ENCODE assay signal across 23 cellular contexts in genomic region chr18:23240609-23240930, GRCh38.
DNase-seq lines count a peak whose midpoint lies in the region; ATAC-seq and TF ChIP-seq lines count a peak whose summit lies in the region.
"Had no signal": no experiment of that assay in that cellular context is flagged by ENCODE, and none has a peak within 500 bp of the region (broad histone marks: within the 10 kb centered on the region; RNA-seq: fewer than 3 reads in every experiment).

No MANE protein-coding gene starts in this region.

- no peak overlapping the region for H3K4me3 Mint-ChIP-seq in endothelial cell (ENCODE audit: unreplicated experiment)
- H3K4me3 Mint-ChIP-seq in activated CD4-positive, alpha-beta T cell treated with anti-CD3 and anti-CD28 coated beads, Interleukin-2, amount 10 ng/mL, durations not matched to agents 7 days and 5 days: no peak overlapping the region
- H3K4me3 Mint-ChIP-seq: CD8-positive, alpha-beta T cell; HFFc6; IgD-negative memory B cell; T-helper 17 cell had no signal

- peaks cover 32% of the 10 kb centered on the region for H3K36me3 Mint-ChIP-seq in endothelial cell (ENCODE audit: low read depth, unreplicated experiment)
- H3K36me3 Mint-ChIP-seq in activated CD4-positive, alpha-beta T cell treated with anti-CD3 and anti-CD28 coated beads, Interleukin-2, amount 10 ng/mL, durations not matched to agents 7 days and 5 days (ENCODE audit: low read depth): peaks cover 4% of the 10 kb centered on the region
- H3K36me3 Mint-ChIP-seq: CD8-positive, alpha-beta T cell had no signal

- H3K4me2 ChIP-seq in OCI-LY1 (ENCODE audit: low read length): peak overlapping the region; percentile 56

- 0 out of 2 replicates have a peak, but pooled peaks cover 7% of the 10 kb centered on the region for H3F3A ChIP-seq in OCI-LY1 (ENCODE audit: insufficient read depth, low read length)

- POLR2A ChIA-PET in HEK293 (lab: Yijun Ruan, JAX): no interaction called here
- POLR2A ChIA-PET in activated CD4-positive, alpha-beta T cell treated with anti-CD3 and anti-CD28 coated beads, Interleukin-2, amount 10 ng/mL, durations not matched to agents 7 days and 5 days (lab: Charles Lee): interaction anchor here (0.6 kb wide), 1 partner anchor 32 kb away, joined by 3 read pairs; no protein-coding TSS in a partner anchor

- peaks cover 6% of the 10 kb centered on the region for H3K27me3 Mint-ChIP-seq in endothelial cell (ENCODE audit: unreplicated experiment)
- H3K27me3 Mint-ChIP-seq in activated CD4-positive, alpha-beta T cell treated with anti-CD3 and anti-CD28 coated beads, Interleukin-2, amount 10 ng/mL, durations not matched to agents 7 days and 5 days: no peaks in the 10 kb centered on the region
- H3K27me3 Mint-ChIP-seq: T-helper 17 cell had no signal

- H3K36me3 ChIP-seq in HEK293 (ENCODE audit: control insufficient read depth in 2 of 2, insufficient read depth in 1 of 2, low read length in 2 of 2) (peaks cover 0 to 30% of the 10 kb centered on the region in 2 experiments; a peak in 2 of 3 replicates), OCI-LY1 (ENCODE audit: insufficient read depth, low read length) (no peaks in the 10 kb centered on the region), HAP-1 (replicated peaks) (no peaks in the 10 kb centered on the region)

- no peaks in the 10 kb centered on the region for H3K9me2 ChIP-seq in OCI-LY1 (ENCODE audit: low read depth, low read length)

- no peaks in the 10 kb centered on the region for H3K9me3 ChIP-seq in HEK293 (ENCODE audit: control insufficient read depth, insufficient read depth, low read depth, low read length)
- H3K9me3 ChIP-seq in OCI-LY1 (ENCODE audit: low read length): no peaks in the 10 kb centered on the region
- H3K9me3 ChIP-seq in HAP-1: no peaks in the 10 kb centered on the region
- H3K9me3 ChIP-seq: MG63 had no signal

- peak; percentile 36 for DNase-seq in NCI-H2227 treated with DMSO at 0.1 percent for 48 hours (lab: John Stamatoyannopoulos, UW)
- no peak for DNase-seq in NCI-H2227 (lab: John Stamatoyannopoulos, UW; ENCODE audit: unreplicated experiment)
- DNase-seq in endothelial cell (ENCODE audit: low spot score): no peak
- no peak for DNase-seq in HAP-1 (ENCODE audit: low spot score in 2 of 2)
- no peak for DNase-seq in activated CD4-positive, alpha-beta T cell treated with anti-CD3 and anti-CD28 coated beads, Interleukin-2, amount 10 ng/mL, durations not matched to agents 7 days and 5 days
- DNase-seq: Calu3; CD8-positive, alpha-beta T cell; DND-41; GOT3; HFFc6; Kasumi-1; MG63; NCI-H1092 treated with DMSO at 0.1 percent for 48 hours; NCI-H146; NCI-H2029 treated with DMSO at 0.1 percent for 48 hours; NCI-H226; NCI-H524; T-helper 17 cell had no signal

- H3K79me2 ChIP-seq in OCI-LY1 (ENCODE audit: insufficient read depth, low read length): no peaks in the 10 kb centered on the region

- CTCF ChIA-PET in HEK293 (lab: Yijun Ruan, JAX): no interaction called here
- CTCF ChIA-PET in activated CD4-positive, alpha-beta T cell treated with anti-CD3 and anti-CD28 coated beads, Interleukin-2, amount 10 ng/mL, durations not matched to agents 7 days and 5 days (lab: Charles Lee): interaction anchor here (1.2 kb wide), 1 partner anchor 107 kb away, joined by 3 read pairs; no protein-coding TSS in a partner anchor

- no peak for ATAC-seq in HG03039 (IDR thresholded peaks at IDR 0.05; ENCODE audit: unreplicated experiment)
- ATAC-seq: CD8-positive, alpha-beta T cell; Right ventricle myocardium inferior; T-helper 17 cell had no signal

- H3K9me3 Mint-ChIP-seq in endothelial cell (ENCODE audit: unreplicated experiment): no peaks in the 10 kb centered on the region
- H3K9me3 Mint-ChIP-seq in activated CD4-positive, alpha-beta T cell treated with anti-CD3 and anti-CD28 coated beads, Interleukin-2, amount 10 ng/mL, durations not matched to agents 7 days and 5 days: peaks cover 2% of the 10 kb centered on the region
- H3K9me3 Mint-ChIP-seq: CD8-positive, alpha-beta T cell; HFFc6; IgD-negative memory B cell had no signal

- TF ChIP-seq CTCF in HEK293 (tag by site-specific recombination; IDR thresholded peaks at IDR 0.05): no peak
- no peak for TF ChIP-seq CTCF in OCI-LY1 (IDR thresholded peaks at IDR 0.05; ENCODE audit: low read length)
- TF ChIP-seq CTCF in endothelial cell (IDR thresholded peaks at IDR 0.05; ENCODE audit: unreplicated experiment): no peak

- in situ Hi-C loops in HAP-1 (cut with MboI; ENCODE audit: low sequenced_read_pairs): no loop called here

- no peaks in the 10 kb centered on the region for H3K4me1 ChIP-seq in HEK293 (ENCODE audit: control insufficient read depth, insufficient read depth, low read length)
- H3K4me1 ChIP-seq in OCI-LY1 (ENCODE audit: insufficient read depth, low read length, severe bottlenecking): peaks cover 91% of the 10 kb centered on the region
- no peaks in the 10 kb centered on the region for H3K4me1 ChIP-seq in HAP-1

- peaks cover 50% of the 10 kb centered on the region for H3K4me1 Mint-ChIP-seq in endothelial cell (ENCODE audit: unreplicated experiment)
- H3K4me1 Mint-ChIP-seq in activated CD4-positive, alpha-beta T cell treated with anti-CD3 and anti-CD28 coated beads, Interleukin-2, amount 10 ng/mL, durations not matched to agents 7 days and 5 days: peaks cover 58% of the 10 kb centered on the region

- no peaks in the 10 kb centered on the region for H4K20me1 ChIP-seq in OCI-LY1 (ENCODE audit: insufficient read depth, low read length)

- H3K27me3 ChIP-seq in OCI-LY1 (ENCODE audit: insufficient read depth, low read length): no peaks in the 10 kb centered on the region
- no peaks in the 10 kb centered on the region for H3K27me3 ChIP-seq in HAP-1 (ENCODE audit: low read depth)
- H3K27me3 ChIP-seq: MG63 had no signal

- H3K27ac Mint-ChIP-seq in endothelial cell (ENCODE audit: unreplicated experiment): peak overlapping the region; percentile 15
- H3K27ac Mint-ChIP-seq in activated CD4-positive, alpha-beta T cell treated with anti-CD3 and anti-CD28 coated beads, Interleukin-2, amount 10 ng/mL, durations not matched to agents 7 days and 5 days: no peak overlapping the region
- H3K27ac Mint-ChIP-seq: CD8-positive, alpha-beta T cell; HFFc6; IgD-negative memory B cell had no signal

- peak overlapping the region; percentile 60 for H3K9ac ChIP-seq in OCI-LY1 (ENCODE audit: low read length)

- no peak overlapping the region for H3K27ac ChIP-seq in HEK293 (ENCODE audit: extremely low read depth, low read depth, low read length)
- H3K27ac ChIP-seq in OCI-LY1 (ENCODE audit: low read depth, low read length, poor library complexity, severe bottlenecking): peak overlapping the region; percentile 94

- H3K4me3 ChIP-seq in HEK293 (ENCODE audit: low read depth, low read length) (no peak overlapping the region), OCI-LY1 (ENCODE audit: low read depth, low read length, poor library complexity, severe bottlenecking) (no peak overlapping the region), HAP-1 (no peak overlapping the region)
- H3K4me3 ChIP-seq: MG63 had no signal

- H2AFZ ChIP-seq in OCI-LY1 (ENCODE audit: low read length): no peak overlapping the region

TF ChIP-seq in HEK293, 187 proteins besides CTCF, POLR2A, EP300 and RAD21:
- TF ChIP-seq ZNF768 (tag by site-specific recombination; IDR thresholded peaks at IDR 0.05) (no peak), ZBTB7A (tag by site-specific recombination; IDR thresholded peaks at IDR 0.05; ENCODE audit: low read depth) (no peak), ZNF555 (tag by site-specific recombination; conservative IDR thresholded peaks at IDR 0.05) (no peak), KLF9 (tag by site-specific recombination; IDR thresholded peaks at IDR 0.05; ENCODE audit: low read depth) (no peak), MZF1 (tag by site-specific recombination; IDR thresholded peaks at IDR 0.05; ENCODE audit: borderline replicate concordance) (peak; percentile 68; the same call in 1 of the 2 replicates), ZNF629 (tag by site-specific recombination; IDR thresholded peaks at IDR 0.05) (no peak)
- TF ChIP-seq, protein P1, sequence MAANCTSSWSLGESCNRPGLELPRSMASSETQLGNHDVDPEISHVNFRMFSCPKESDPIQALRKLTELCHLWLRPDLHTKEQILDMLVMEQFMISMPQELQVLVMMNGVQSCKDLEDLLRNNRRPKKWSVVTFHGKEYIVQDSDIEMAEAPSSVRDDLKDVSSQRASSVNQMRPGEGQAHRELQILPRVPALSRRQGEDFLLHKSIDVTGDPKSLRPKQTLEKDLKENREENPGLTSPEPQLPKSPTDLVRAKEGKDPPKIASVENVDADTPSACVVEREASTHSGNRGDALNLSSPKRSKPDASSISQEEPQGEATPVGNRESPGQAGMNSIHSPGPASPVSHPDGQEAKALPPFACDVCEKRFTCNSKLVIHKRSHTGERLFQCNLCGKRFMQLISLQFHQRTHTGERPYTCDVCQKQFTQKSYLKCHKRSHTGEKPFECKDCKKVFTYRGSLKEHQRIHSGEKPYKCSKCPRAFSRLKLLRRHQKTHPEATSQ (tag by site-specific recombination; IDR thresholded peaks at IDR 0.05): no peak
TF ChIP-seq in HEK293: peak in this region for 1.
